Comparison of ENCODE assay signal across 8 cellular contexts in genomic region chr3:23945903-23946751, GRCh38. TPM values are rescaled to one million over a fixed set of nuclear protein-coding genes. Genes with fewer than 3 reads are reported as not detected.
DNase-seq lines count a peak whose midpoint lies in the region; ATAC-seq, FAIRE-seq and TF ChIP-seq lines count a peak whose summit lies in the region.

No MANE protein-coding gene starts in this region.

- no peaks in the 10 kb centered on the region for H3K9me3 Mint-ChIP-seq in activated T-helper 2 cell treated with anti-CD3 and anti-CD28 coated beads, Interferon-gamma antibody, Interleukin-2, Interleukin-4, amounts not matched to agents 10 μg/mL and 5 μg/mL and 100 μg/mL, durations not matched to agents 14 hours and 24 hours and 36 hours
- H3K9me3 Mint-ChIP-seq in natural killer cell treated with Interleukin-12 subunit alpha and Interleukin-12 subunit beta and Interleukin-15 and Interleukin-18, amount 100 ng/mL, for 72 hours = no peaks in the 10 kb centered on the region

- H3K4me3 Mint-ChIP-seq in activated T-helper 2 cell treated with anti-CD3 and anti-CD28 coated beads, Interferon-gamma antibody, Interleukin-2, Interleukin-4, amounts not matched to agents 10 μg/mL and 5 μg/mL and 100 μg/mL, durations not matched to agents 14 hours and 24 hours and 36 hours (ENCODE audit: low read depth) = peak overlapping the region; percentile 80
- H3K4me3 Mint-ChIP-seq in natural killer cell treated with Interleukin-12 subunit alpha and Interleukin-12 subunit beta and Interleukin-15 and Interleukin-18, amount 100 ng/mL, for 72 hours = peak overlapping the region; percentile 88

- H3K27ac Mint-ChIP-seq in activated T-helper 2 cell treated with anti-CD3 and anti-CD28 coated beads, Interferon-gamma antibody, Interleukin-2, Interleukin-4, amounts not matched to agents 10 μg/mL and 5 μg/mL and 100 μg/mL, durations not matched to agents 14 hours and 24 hours and 36 hours = peak overlapping the region; percentile 85
- peak overlapping the region; percentile 73 to 75 for H3K27ac Mint-ChIP-seq in natural killer cell treated with Interleukin-12 subunit alpha and Interleukin-12 subunit beta and Interleukin-15 and Interleukin-18, amount 100 ng/mL, for 72 hours

- no peak for TF ChIP-seq POLR2A in H54 (IDR thresholded peaks at IDR 0.05; ENCODE audit: low read depth, low read length)

- TF ChIP-seq CTCF in LNCaP clone FGC (IDR thresholded peaks at IDR 0.05; ENCODE audit: control insufficient read depth, extremely low read depth, insufficient read depth) = no peak

- peaks cover 23% of the 10 kb centered on the region for H3K4me1 Mint-ChIP-seq in activated T-helper 2 cell treated with anti-CD3 and anti-CD28 coated beads, Interferon-gamma antibody, Interleukin-2, Interleukin-4, amounts not matched to agents 10 μg/mL and 5 μg/mL and 100 μg/mL, durations not matched to agents 14 hours and 24 hours and 36 hours (ENCODE audit: low read depth)
- peaks cover 31 to 41% of the 10 kb centered on the region in 2 donors for H3K4me1 Mint-ChIP-seq in natural killer cell treated with Interleukin-12 subunit alpha and Interleukin-12 subunit beta and Interleukin-15 and Interleukin-18, amount 100 ng/mL, for 72 hours (ENCODE audit: low read depth in 2 of 2)

- H3K27me3 Mint-ChIP-seq in activated T-helper 2 cell treated with anti-CD3 and anti-CD28 coated beads, Interferon-gamma antibody, Interleukin-2, Interleukin-4, amounts not matched to agents 10 μg/mL and 5 μg/mL and 100 μg/mL, durations not matched to agents 14 hours and 24 hours and 36 hours (ENCODE audit: low read depth) = peaks cover 23% of the 10 kb centered on the region
- H3K27me3 Mint-ChIP-seq in natural killer cell treated with Interleukin-12 subunit alpha and Interleukin-12 subunit beta and Interleukin-15 and Interleukin-18, amount 100 ng/mL, for 72 hours = peaks cover 3 to 7% of the 10 kb centered on the region in 2 donors

- no peaks in the 10 kb centered on the region for H3K36me3 Mint-ChIP-seq in activated T-helper 2 cell treated with anti-CD3 and anti-CD28 coated beads, Interferon-gamma antibody, Interleukin-2, Interleukin-4, amounts not matched to agents 10 μg/mL and 5 μg/mL and 100 μg/mL, durations not matched to agents 14 hours and 24 hours and 36 hours (ENCODE audit: low read depth)
- H3K36me3 Mint-ChIP-seq in natural killer cell treated with Interleukin-12 subunit alpha and Interleukin-12 subunit beta and Interleukin-15 and Interleukin-18, amount 100 ng/mL, for 72 hours = no peaks in the 10 kb centered on the region

- peak; percentile 20 for FAIRE-seq in H54 (lab: Jason Lieb, UNC)

- peak overlapping the region; percentile 70 for H3K4me3 ChIP-seq in LNCaP clone FGC (ENCODE audit: low read depth, low read length)

- ATAC-seq in natural killer cell treated with Interleukin-12 subunit alpha and Interleukin-12 subunit beta and Interleukin-15 and Interleukin-18, amount 100 ng/mL, for 72 hours = peak; percentile 90

- DNase-seq in ELR (ENCODE audit: low read depth) (peak; percentile 93), H54 (ENCODE audit: insufficient read length, low spot score) (peak; percentile 85), LNCaP clone FGC (ENCODE audit: low read depth) (peak; percentile 81), RPMI8226 (peak; percentile 97), fibroblast of peridontal ligament (ENCODE audit: extremely low read depth) (peak; percentile 90)
- peak; percentile 91 for DNase-seq in activated T-helper 2 cell treated with anti-CD3 and anti-CD28 coated beads, Interferon-gamma antibody, Interleukin-2, Interleukin-4, amounts not matched to agents 10 μg/mL and 5 μg/mL and 100 μg/mL, durations not matched to agents 14 hours and 24 hours and 36 hours (ENCODE audit: low spot score)
- DNase-seq in natural killer cell treated with Interleukin-12 subunit alpha and Interleukin-12 subunit beta and Interleukin-15 and Interleukin-18, amount 100 ng/mL, for 72 hours (ENCODE audit: low spot score) = peak; percentile 96
- peak; percentile 94 for DNase-seq in stimulated activated naive CD4-positive, alpha-beta T cell treated with Interleukin-2 at 50 U/mL for 16 hours (lab: John Stamatoyannopoulos, UW)

- intact Hi-C loops in activated T-helper 2 cell treated with anti-CD3 and anti-CD28 coated beads, Interferon-gamma antibody, Interleukin-2, Interleukin-4, amounts not matched to agents 10 μg/mL and 5 μg/mL and 100 μg/mL, durations not matched to agents 14 hours and 24 hours and 36 hours (cut with micrococcal nuclease) = loop anchor here (1.0 to 10.0 kb wide), 4 partner anchors 29 to 744 kb away; partner anchors contain the start of genes RPL15 and UBE2E2

RNA-seq across cellular contexts. Expression of gene NR1D2, which starts 1.0 kb away (rescaled TPM):
- 2.5 and 3.3 TPM in 2 replicates for total RNA-seq in activated T-helper 2 cell treated with anti-CD3 and anti-CD28 coated beads, Interferon-gamma antibody, Interleukin-2, Interleukin-4, amounts not matched to agents 10 μg/mL and 5 μg/mL and 100 μg/mL, durations not matched to agents 14 hours and 24 hours and 36 hours
- total RNA-seq in natural killer cell treated with Interleukin-12 subunit alpha and Interleukin-12 subunit beta and Interleukin-15 and Interleukin-18, amount 100 ng/mL, for 72 hours = 1 to 10 TPM; 4.2 to 5.2 TPM

RNA-seq across cellular contexts. Expression of gene RPL15, which starts 29.2 kb away (rescaled TPM):
- 1,859 and 1,865 TPM in 2 replicates for total RNA-seq in activated T-helper 2 cell treated with anti-CD3 and anti-CD28 coated beads, Interferon-gamma antibody, Interleukin-2, Interleukin-4, amounts not matched to agents 10 μg/mL and 5 μg/mL and 100 μg/mL, durations not matched to agents 14 hours and 24 hours and 36 hours
- total RNA-seq in natural killer cell treated with Interleukin-12 subunit alpha and Interleukin-12 subunit beta and Interleukin-15 and Interleukin-18, amount 100 ng/mL, for 72 hours = 1,000 to 10,000 TPM; 1,150 to 1,334 TPM

RNA-seq across cellular contexts. Expression of gene NKIRAS1, which starts 29.3 kb away (rescaled TPM):
- total RNA-seq in activated T-helper 2 cell treated with anti-CD3 and anti-CD28 coated beads, Interferon-gamma antibody, Interleukin-2, Interleukin-4, amounts not matched to agents 10 μg/mL and 5 μg/mL and 100 μg/mL, durations not matched to agents 14 hours and 24 hours and 36 hours = 2.3 TPM in 2 replicates
- total RNA-seq in natural killer cell treated with Interleukin-12 subunit alpha and Interleukin-12 subunit beta and Interleukin-15 and Interleukin-18, amount 100 ng/mL, for 72 hours = 1 to 10 TPM; 4.9 to 6.7 TPM

Comparison
In these comparisons a context has a peak if more than half of its experiments do, and no peak if none do; other contexts are left out.
1. Peak in every context shown above with its lines: DNase-seq, ATAC-seq and H3K4me3 ChIP-seq.